ENCODE assay signal across 10 cellular contexts in the genomic region with DNA sequence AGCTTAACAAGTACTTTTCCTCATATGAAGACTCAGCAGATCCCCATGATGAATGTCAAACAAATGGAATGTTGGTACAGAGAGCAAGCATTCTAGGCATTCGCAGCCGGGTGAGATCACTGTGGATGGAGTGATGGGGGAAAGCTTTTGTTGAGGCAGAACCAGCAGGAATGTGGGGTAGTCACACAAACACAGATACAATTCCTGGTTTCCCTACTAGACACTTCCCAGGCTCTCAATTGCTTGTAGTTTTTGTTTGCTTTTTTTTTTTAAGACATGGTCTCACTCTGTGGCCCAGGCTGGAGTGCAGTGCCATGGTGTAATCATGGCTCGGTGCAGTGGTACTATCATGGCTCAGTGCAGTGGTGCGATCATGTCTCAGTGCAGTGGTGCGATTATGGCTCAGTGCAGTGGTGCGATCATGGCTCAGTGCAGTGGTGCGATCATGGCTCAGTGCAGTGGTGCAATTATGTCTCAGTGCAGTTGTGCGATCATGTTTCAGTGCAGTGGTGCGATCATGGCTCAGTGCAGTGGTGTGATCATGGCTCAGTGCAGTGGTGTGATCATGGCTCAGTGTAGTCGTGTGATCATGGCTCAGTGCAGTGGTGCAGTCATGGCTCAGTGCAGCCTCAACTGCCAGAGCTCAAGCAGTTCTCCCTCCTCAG. TPM values are rescaled to one million over a fixed set of nuclear protein-coding genes. Genes with fewer than 3 reads are reported as not detected.
A peak's percentile ranks its signal among the peaks of the same experiment; 100 is the strongest.
DNase-seq lines count a peak whose midpoint lies in the region; ATAC-seq and TF ChIP-seq lines count a peak whose summit lies in the region.
"Had no signal": no experiment of that assay in that cellular context is flagged by ENCODE, and none has a peak within 500 bp of the region (broad histone marks: within the 10 kb centered on the region; RNA-seq: fewer than 3 reads in every experiment).

No MANE protein-coding gene starts in this region.

- TF ChIP-seq CTCF in Caco-2 (IDR thresholded peaks at IDR 0.05; ENCODE audit: insufficient read depth in 1 of 2, low read depth in 1 of 2, low read length in 1 of 2, severe bottlenecking in 1 of 2, unreplicated experiment in 1 of 2) (no peak), omental fat pad (IDR thresholded peaks at IDR 0.05) (no peak)

- POLR2A ChIA-PET in Caco-2 (lab: Charles Lee): interaction anchor here (0.6 to 1.0 kb wide), 3 partner anchors 9 to 42 kb away, joined by 3 to 5 read pairs (median 4); a partner anchor contains a TSS

- peaks cover 25% of the 10 kb centered on the region for H3K36me3 Mint-ChIP-seq in Caco-2 (ENCODE audit: insufficient read depth, unreplicated experiment)

- no peaks in the 10 kb centered on the region for H3K36me3 ChIP-seq in Caco-2 (ENCODE audit: control insufficient read depth, insufficient read depth, low read length)

- peak; percentile 78 for ATAC-seq in omental fat pad (ENCODE audit: low FRiP score)

- H3K27ac Mint-ChIP-seq in Caco-2 (ENCODE audit: unreplicated experiment): peak overlapping the region; percentile 75

- no peak overlapping the region for H3K4me3 ChIP-seq in Caco-2 (ENCODE audit: low read depth, low read length)
- H3K4me3 ChIP-seq: SK-N-MC had no signal

- no TSS peak for BruUV-seq in Caco-2 (replicated peaks; lab: Mats Ljungman, UMichigan)

- intact Hi-C loops in Caco-2 (cut with micrococcal nuclease; ENCODE audit: unreplicated experiment): loop anchor here (5.0 kb wide), 1 partner anchor 53 kb away; no protein-coding TSS in a partner anchor

- no peak overlapping the region for H3K4me3 Mint-ChIP-seq in Caco-2 (ENCODE audit: unreplicated experiment)

- no peaks in the 10 kb centered on the region for H3K27me3 ChIP-seq in Caco-2 (replicated peaks; ENCODE audit: control insufficient read depth, insufficient read depth, low read length)

- H3K9me3 ChIP-seq in Caco-2: no peaks in the 10 kb centered on the region

- peaks cover 10% of the 10 kb centered on the region for H3K9me3 Mint-ChIP-seq in Caco-2 (ENCODE audit: unreplicated experiment)

- CTCF ChIA-PET in Caco-2 (lab: Charles Lee): interaction anchor here (0.7 to 1.1 kb wide), 3 partner anchors 9 to 154 kb away, joined by 3 to 4 read pairs (median 3); a partner anchor contains a TSS

- no peaks in the 10 kb centered on the region for H3K27me3 Mint-ChIP-seq in Caco-2 (ENCODE audit: insufficient read depth, unreplicated experiment)

- peaks cover 39% of the 10 kb centered on the region for H3K4me1 ChIP-seq in Caco-2

- DNase-seq in Caco-2 (peak; percentile 65 to 66), M059J (ENCODE audit: low read depth) (peak; percentile 98), epidermal melanocyte (ENCODE audit: insufficient read length, low spot score) (peak; percentile 64), omental fat pad (ENCODE audit: low spot score) (no peak), activated T-cell treated with anti-CD3 and anti-CD28 coated beads for 4 hours (no peak), DMS 273 treated with DMSO at 0.1 percent for 48 hours (lab: John Stamatoyannopoulos, UW) (no peak), hippocampal formation (lab: John Stamatoyannopoulos, UW) (no peak), T-helper 9 cell (no peak)
- DNase-seq: Kasumi-1 had no signal

- peaks cover 34% of the 10 kb centered on the region for H3K4me1 Mint-ChIP-seq in Caco-2 (ENCODE audit: low read depth, unreplicated experiment)

RNA-seq across cellular contexts. Expression of a gene that starts 15.4 kb away (rescaled TPM):
- 13.0 and 17.4 TPM in 2 replicates for total RNA-seq in Caco-2 (2022)
- 348 and 388 TPM in 2 replicates for total RNA-seq in M059J (2014; rRNA removed; shearing (Covaris generic))
- 100 to 1,000 TPM in 1 of 4 donors, 10 to 100 TPM in 2, 1 to 10 TPM in 1; 6.8 to 224 (median 43.4) TPM for total RNA-seq in omental fat pad

RNA-seq across cellular contexts. Expression of a gene that starts 17.2 kb away (rescaled TPM):
- 101 and 113 TPM in 2 replicates for total RNA-seq in Caco-2 (2022)
- total RNA-seq in M059J (2014; rRNA removed; shearing (Covaris generic)): 194 and 244 TPM in 2 replicates
- total RNA-seq in omental fat pad: 100 to 1,000 TPM in 3 of 4 donors, 10 to 100 TPM in 1; 90.2 to 156 (median 142) TPM

RNA-seq across cellular contexts. Expression of a gene that starts 39.6 kb away (rescaled TPM):
- total RNA-seq in Caco-2 (2022) (742 and 788 TPM in 2 replicates), omental fat pad (100 to 1,000 TPM; 229 to 281 (median 256) TPM)
- total RNA-seq in M059J (2014; rRNA removed; shearing (Covaris generic)): 1,768 and 1,968 TPM in 2 replicates

RNA-seq across cellular contexts. Expression of a gene that starts 42.6 kb away (rescaled TPM):
- total RNA-seq in Caco-2 (2022) (46.6 and 48.6 TPM in 2 replicates), omental fat pad (10 to 100 TPM in 1 of 4 donors, 1 to 10 TPM in 3; 6.2 to 15.0 (median 7.2) TPM)
- total RNA-seq in M059J (2014; rRNA removed; shearing (Covaris generic)): 9.9 and 10.9 TPM in 2 replicates

Comparison
In these comparisons a context has a peak if more than half of its experiments do, and no peak if none do; other contexts are left out.
1. DNase-seq: peak in Caco-2 (2 of 2), M059J (single experiment) and epidermal melanocyte (single experiment); none in omental fat pad (single experiment), activated T-cell treated with anti-CD3 and anti-CD28 coated beads for 4 hours (single experiment), DMS 273 treated with DMSO at 0.1 percent for 48 hours (single experiment), hippocampal formation (0 of 2) and T-helper 9 cell (single experiment).